ENCODE assay signal across 18 cellular contexts in genomic region chr7:22586101-22586805, GRCh38.
DNase-seq lines count a peak whose midpoint lies in the region; ATAC-seq, FAIRE-seq and TF ChIP-seq lines count a peak whose summit lies in the region.
"Had no signal": no experiment of that assay in that cellular context is flagged by ENCODE, and none has a peak within 500 bp of the region (broad histone marks: within the 10 kb centered on the region; RNA-seq: fewer than 3 reads in every experiment).

No MANE protein-coding gene starts in this region.

- H3K36me3 ChIP-seq in BLaER1 treated with 17β-estradiol and CSF1 and Interleukin-3, amounts not matched to agents 10 nM and 100 nM, result 0 out of 22 replicates have a peak, but pooled peaks cover 0 to 3% (median 0%) of the 10 kb centered on the region in 11 experiments
- H3K36me3 ChIP-seq in HEK293 (ENCODE audit: control insufficient read depth in 2 of 2, insufficient read depth in 1 of 2, low read length in 2 of 2) (no peaks in the 10 kb centered on the region), A673 (ENCODE audit: insufficient read depth, low read length, poor library complexity, severe bottlenecking) (no peaks in the 10 kb centered on the region), ascending aorta (no peaks in the 10 kb centered on the region)
- H3K36me3 ChIP-seq: BE2C had no signal

- FAIRE-seq in GM12892 (lab: Jason Lieb, UNC), result no peak
- FAIRE-seq: endometrium had no signal

- peak overlapping the region in 4 of 10 experiments; percentile 5 to 49 (median 36); a peak in 7 of 20 replicates for H3K4me3 ChIP-seq in BLaER1 treated with 17β-estradiol and CSF1 and Interleukin-3, amounts not matched to agents 10 nM and 100 nM
- H3K4me3 ChIP-seq in HEK293 (ENCODE audit: low read depth, low read length) (no peak overlapping the region), A673 (ENCODE audit: low read depth, low read length, poor library complexity, severe bottlenecking) (no peak overlapping the region), ascending aorta (no peak overlapping the region)
- H3K4me3 ChIP-seq: psoas muscle had no signal

- no peaks in the 10 kb centered on the region; a peak in 1 of 22 replicates for H3K27me3 ChIP-seq in BLaER1 treated with 17β-estradiol and CSF1 and Interleukin-3, amounts not matched to agents 10 nM and 100 nM
- H3K27me3 ChIP-seq in A673 (replicated peaks; ENCODE audit: insufficient read depth, low read depth, low read length, poor library complexity), result no peaks in the 10 kb centered on the region
- no peaks in the 10 kb centered on the region for H3K27me3 ChIP-seq in ascending aorta

- H3K9me3 ChIP-seq in BLaER1 treated with 17β-estradiol and CSF1 and Interleukin-3, amounts not matched to agents 10 nM and 100 nM (replicated peaks in 1 of 11), result peaks cover 0 to 4% (median 0%) of the 10 kb centered on the region in 11 experiments; a peak in 1 of 22 replicates
- H3K9me3 ChIP-seq in HEK293 (ENCODE audit: control insufficient read depth, insufficient read depth, low read depth, low read length), result no peaks in the 10 kb centered on the region
- H3K9me3 ChIP-seq in A673 (ENCODE audit: low read depth, low read length, poor library complexity, severe bottlenecking), result no peaks in the 10 kb centered on the region
- H3K9me3 ChIP-seq in ascending aorta, result no peaks in the 10 kb centered on the region
- H3K9me3 ChIP-seq: BE2C, psoas muscle had no signal

- no peaks in the 10 kb centered on the region for H3K27me3 Mint-ChIP-seq in mesothelial cell of epicardium (ENCODE audit: low read depth)

- H3K27ac ChIP-seq in BLaER1 treated with 17β-estradiol and CSF1 and Interleukin-3, amounts not matched to agents 10 nM and 100 nM, result peak overlapping the region; percentile 73 to 92 (median 81)
- H3K27ac ChIP-seq in HEK293 (ENCODE audit: extremely low read depth, low read depth, low read length) (no peak overlapping the region), A673 (ENCODE audit: low read depth, low read length, poor library complexity, severe bottlenecking) (no peak overlapping the region), ascending aorta (no peak overlapping the region)
- H3K27ac ChIP-seq: psoas muscle had no signal

- peaks cover 35% of the 10 kb centered on the region for H3K4me1 Mint-ChIP-seq in mesothelial cell of epicardium

- CTCF ChIA-PET in HEK293 (lab: Yijun Ruan, JAX) (interaction anchor here (0.7 to 2.6 kb wide), 13 partner anchors 8 to 468 kb away, joined by 3 to 12 read pairs (median 4); no protein-coding TSS in a partner anchor), A673 (lab: Charles Lee) (interaction anchor here (0.6 to 1.0 kb wide), 3 partner anchors 9 to 248 kb away, joined by 3 to 4 read pairs (median 4); partner anchors contain the start of gene IL6)

- intact Hi-C loops in A673 (cut with micrococcal nuclease; ENCODE audit: unreplicated experiment), result no loop called here
- intact Hi-C loops in ascending aorta (cut with DNase I), result loop anchor here (10.0 kb wide), 1 partner anchor 371 kb away; no protein-coding TSS in a partner anchor

- TF ChIP-seq POLR2A in GM12892 (IDR thresholded peaks at IDR 0.05; ENCODE audit: low read depth, low read length), result no peak

- H3K4me1 ChIP-seq in BLaER1 treated with 17β-estradiol and CSF1 and Interleukin-3, amounts not matched to agents 10 nM and 100 nM, result peaks cover 77 to 100% (median 86%) of the 10 kb centered on the region in 10 experiments
- H3K4me1 ChIP-seq in HEK293 (ENCODE audit: control insufficient read depth, insufficient read depth, low read length) (peaks cover 6% of the 10 kb centered on the region; the same call in 1 of the 2 replicates), A673 (ENCODE audit: insufficient read depth, low read length, poor library complexity, severe bottlenecking) (peaks cover 7% of the 10 kb centered on the region), ascending aorta (peaks cover 8 to 27% of the 10 kb centered on the region in 2 donors)
- H3K4me1 ChIP-seq: BE2C had no signal

- H3K9me3 Mint-ChIP-seq in mesothelial cell of epicardium, result no peaks in the 10 kb centered on the region
- H3K9me3 Mint-ChIP-seq: immature natural killer cell; T-helper 1 cell treated with Interleukin-12 subunit alpha and Interleukin-12 subunit beta and Interleukin-4 antibody, amounts not matched to agents 30 μg/mL and 1 μg/mL, for 36 hours had no signal

- peak overlapping the region; percentile 51 to 95 (median 77) for H3K4me2 ChIP-seq in BLaER1 treated with 17β-estradiol and CSF1 and Interleukin-3, amounts not matched to agents 10 nM and 100 nM

- H3K9ac ChIP-seq in BLaER1 treated with 17β-estradiol and CSF1 and Interleukin-3, amounts not matched to agents 10 nM and 100 nM, result peak overlapping the region in 9 of 11 experiments; percentile 33 to 80 (median 67); a peak in 15 of 22 replicates

- peak overlapping the region; percentile 44 for H3K27ac Mint-ChIP-seq in mesothelial cell of epicardium
- H3K27ac Mint-ChIP-seq: T-helper 1 cell treated with Interleukin-12 subunit alpha and Interleukin-12 subunit beta and Interleukin-4 antibody, amounts not matched to agents 30 μg/mL and 1 μg/mL, for 36 hours had no signal

- no peaks in the 10 kb centered on the region for H4K20me1 ChIP-seq in BLaER1 treated with 17β-estradiol and CSF1 and Interleukin-3, amounts not matched to agents 10 nM and 100 nM

- DNase-seq in astrocyte of the hippocampus (ENCODE audit: low read depth, low spot score) (peak; percentile 22), mesothelial cell of epicardium (ENCODE audit: low spot score in 2 of 2, unreplicated experiment in 2 of 2) (no peak), A673 (ENCODE audit: low spot score) (no peak), ascending aorta (ENCODE audit: low spot score in 2 of 2) (no peak), GM12892 (ENCODE audit: insufficient read length) (no peak)
- DNase-seq: activated T-cell treated with anti-CD3 and anti-CD28 coated beads, Interleukin-2, amount 50 U/mL, for 1 hour; BE2C; immature natural killer cell; NCI-H1436; NCI-H446; psoas muscle; RPMI8226; stimulated activated CD4-positive, alpha-beta T cell treated with anti-CD3 and anti-CD28 coated beads, Interleukin-15, amount 100 ng/mL, for 24 hours had no signal

- H3K36me3 Mint-ChIP-seq in mesothelial cell of epicardium, result no peaks in the 10 kb centered on the region
- H3K36me3 Mint-ChIP-seq: immature natural killer cell had no signal

- TF ChIP-seq CTCF in HEK293 (tag by site-specific recombination; IDR thresholded peaks at IDR 0.05), result no peak
- TF ChIP-seq CTCF in mesothelial cell of epicardium (IDR thresholded peaks at IDR 0.05; ENCODE audit: unreplicated experiment), result no peak
- TF ChIP-seq CTCF in A673 (conservative IDR thresholded peaks at IDR 0.05; ENCODE audit: low read depth, low read length), result no peak
- no peak for TF ChIP-seq CTCF in ascending aorta (IDR thresholded peaks at IDR 0.05)

- H3K4me3 Mint-ChIP-seq in mesothelial cell of epicardium, result no peak overlapping the region
- H3K4me3 Mint-ChIP-seq: T-helper 1 cell treated with Interleukin-12 subunit alpha and Interleukin-12 subunit beta and Interleukin-4 antibody, amounts not matched to agents 30 μg/mL and 1 μg/mL, for 36 hours had no signal

- BruUV-seq in A673 (replicated peaks; lab: Mats Ljungman, UMichigan), result no TSS peak

- POLR2A ChIA-PET in HEK293 (lab: Yijun Ruan, JAX) (interaction anchor here (0.6 kb wide), 1 partner anchor 843 kb away, joined by 7 read pairs; no protein-coding TSS in a partner anchor), A673 (lab: Charles Lee; ENCODE audit: low non-redundant PET) (no interaction called here)

- no peak for ATAC-seq in GM21619 (IDR thresholded peaks at IDR 0.05; ENCODE audit: unreplicated experiment)

TF ChIP-seq in HEK293, 187 proteins besides CTCF, POLR2A, EP300 and RAD21:
- TF ChIP-seq SP7 (tag by site-specific recombination; IDR thresholded peaks at IDR 0.05) (peak; percentile 56), OSR2 (tag by site-specific recombination; IDR thresholded peaks at IDR 0.05) (no peak), GLIS1 (tag by site-specific recombination; IDR thresholded peaks at IDR 0.05) (no peak)

Comparison
In these comparisons a context has a peak if more than half of its experiments do, and no peak if none do; other contexts are left out.
1. H3K27ac ChIP-seq: peak in BLaER1 treated with 17β-estradiol and CSF1 and Interleukin-3, amounts not matched to agents 10 nM and 100 nM (11 of 11); none in HEK293 (single experiment), A673 (single experiment) and ascending aorta (0 of 2).